9 cellular contexts compared by ENCODE assay signal in the genomic region with DNA sequence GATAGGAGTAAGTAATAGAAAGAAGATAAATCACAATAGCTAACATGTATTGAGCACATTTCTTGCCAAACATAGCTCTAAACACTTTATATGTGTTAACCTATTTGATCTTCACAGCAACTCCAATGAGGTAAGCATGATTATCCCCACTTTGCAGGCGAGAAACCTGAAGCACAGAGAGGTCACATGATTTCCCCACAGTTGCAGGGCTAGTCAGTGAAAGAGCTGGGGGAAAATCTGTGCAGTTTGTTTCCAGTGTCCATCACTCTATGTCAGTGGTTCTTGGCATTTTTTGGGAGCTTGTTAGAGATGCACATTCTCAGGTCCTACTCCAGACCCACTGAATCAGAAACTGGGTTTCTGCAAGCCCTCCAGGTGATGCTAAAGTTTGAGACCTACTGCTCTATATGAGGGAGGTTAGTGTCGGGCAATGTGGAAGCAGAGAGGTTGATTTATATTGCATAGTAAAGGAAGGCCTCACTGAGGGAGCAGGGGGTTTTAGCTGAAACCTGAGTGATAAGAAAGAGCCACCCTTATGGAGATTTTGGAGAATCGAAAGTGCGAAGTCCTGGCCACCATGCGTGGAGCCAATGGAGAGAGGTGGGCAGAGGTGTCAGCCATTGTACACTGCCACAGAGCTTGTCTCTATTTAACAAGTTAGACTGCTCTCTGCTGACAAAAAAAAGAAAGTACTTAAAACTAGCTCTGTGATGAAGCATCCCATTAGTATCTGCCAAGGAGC. TPM values are rescaled to one million over a fixed set of nuclear protein-coding genes. Genes with fewer than 3 reads are reported as not detected.
DNase-seq lines count a peak whose midpoint lies in the region; ATAC-seq, FAIRE-seq and TF ChIP-seq lines count a peak whose summit lies in the region.
"Had no signal": no experiment of that assay in that cellular context is flagged by ENCODE, and none has a peak within 500 bp of the region (broad histone marks: within the 10 kb centered on the region; RNA-seq: fewer than 3 reads in every experiment).

No MANE protein-coding gene starts in this region.

- no peaks in the 10 kb centered on the region for H3K79me2 ChIP-seq in GM12878 (ENCODE audit: control insufficient read depth, insufficient read depth, low read length)

- H3K4me1 Mint-ChIP-seq in IgD-negative memory B cell, result peaks cover 0 to 8% (median 3%) of the 10 kb centered on the region in 3 donors

- TF ChIP-seq EP300 in GM12878 (IDR thresholded peaks at IDR 0.05; ENCODE audit: borderline replicate concordance in 1 of 2, control insufficient read depth in 1 of 2, low read depth in 2 of 2, low read length in 2 of 2), result no peak

- RAD21 ChIA-PET in GM12878 (lab: Charles Lee; ENCODE audit: unreplicated experiment), result interaction anchor here (1.0 to 4.3 kb wide), 30 partner anchors 8 to 245 kb away, joined by 3 to 209 read pairs (median 6); a partner anchor contains a TSS

- TF ChIP-seq CTCF in GM12878 (IDR thresholded peaks at IDR 0.05 in 2 of 3, conservative IDR thresholded peaks at IDR 0.05 in 1 of 3; ENCODE audit: control insufficient read depth in 2 of 3, extremely low read depth in 1 of 3, insufficient read depth in 1 of 3, low read depth in 3 of 3, low read length in 3 of 3) (peak; percentile 31 to 62 (median 33); a peak in 4 of 6 replicates), brain microvascular endothelial cell (IDR thresholded peaks at IDR 0.05; ENCODE audit: low read depth, low read length, missing control alignments) (no peak)

- FAIRE-seq in GM12878 (lab: Jason Lieb, UNC), result peak; percentile 78

- peak; percentile 72 for TF ChIP-seq RAD21 in GM12878 (IDR thresholded peaks at IDR 0.05; ENCODE audit: insufficient read depth, low read depth, low read length)

- H3K36me3 ChIP-seq in GM12878 (ENCODE audit: control insufficient read depth in 2 of 2, insufficient read depth in 2 of 2, low read length in 1 of 2) (no peaks in the 10 kb centered on the region), brain microvascular endothelial cell (replicated peaks) (no peaks in the 10 kb centered on the region)

- H3K9me3 Mint-ChIP-seq in IgD-negative memory B cell, result no peaks in the 10 kb centered on the region

- no peak overlapping the region for H3K4me3 ChIP-seq in GM12878
- no peak overlapping the region for H3K4me3 ChIP-seq in brain microvascular endothelial cell (ENCODE audit: low read depth, low read length)
- H3K4me3 ChIP-seq: lung had no signal

- no peaks in the 10 kb centered on the region for H3K27me3 ChIP-seq in GM12878 (replicated peaks in 1 of 2; ENCODE audit: control insufficient read depth in 2 of 2, insufficient read depth in 2 of 2, low read length in 1 of 2)
- H3K27me3 ChIP-seq in brain microvascular endothelial cell (replicated peaks), result peaks cover 2% of the 10 kb centered on the region

- H3K9me3 ChIP-seq in GM12878 (replicated peaks; ENCODE audit: control insufficient read depth, insufficient read depth, low read length), result no peaks in the 10 kb centered on the region

- H3K9ac ChIP-seq in GM12878 (ENCODE audit: control insufficient read depth, insufficient read depth, low read length), result no peak overlapping the region

- H3K4me2 ChIP-seq in GM12878 (ENCODE audit: control insufficient read depth, insufficient read depth), result no peak overlapping the region

- no peaks in the 10 kb centered on the region for H4K20me1 ChIP-seq in GM12878 (ENCODE audit: control insufficient read depth, insufficient read depth)

- intact Hi-C loops in GM12878 (cut with micrococcal nuclease; ENCODE audit: unreplicated experiment), result loop anchor here (1.0 to 10.0 kb wide), 3 partner anchors 31 to 243 kb away; a partner anchor contains a TSS

- H3K27me3 Mint-ChIP-seq in IgD-negative memory B cell, result no peaks in the 10 kb centered on the region

- DNase-seq in GM12878 (ENCODE audit: low read depth, low spot score), result no peak
- peak; percentile 7 for DNase-seq in retina
- no peak for DNase-seq in NCI-H774 (lab: John Stamatoyannopoulos, UW)
- no peak for DNase-seq in brain microvascular endothelial cell
- no peak for DNase-seq in effector CD4-positive, alpha-beta T cell

- H3K4me1 ChIP-seq in GM12878 (ENCODE audit: control insufficient read depth, insufficient read depth, low read length), result no peaks in the 10 kb centered on the region

- peak overlapping the region in 3 of 4 donors; percentile 82 to 89 (median 86) for H3K4me3 Mint-ChIP-seq in IgD-negative memory B cell

- WGBS in GM12878 (ENCODE audit: insufficient coverage, insufficient replicate concordance, low lambda C conversion rate, missing lambda C conversion rate), result 93% methylated on average over 5 of the region's 5 CpGs

- no TSS peak for BruUV-seq in GM12878 (replicated peaks; lab: Mats Ljungman, UMichigan)

- H3K36me3 Mint-ChIP-seq in IgD-negative memory B cell, result no peaks in the 10 kb centered on the region

- peak overlapping the region; percentile 47 for H2AFZ ChIP-seq in GM12878 (ENCODE audit: control insufficient read depth, low read depth, low read length)

- in situ Hi-C loops in GM12878 (cut with MboI) (loop anchor here (5.0 kb wide), 1 partner anchor 80 kb away; no protein-coding TSS in a partner anchor), brain microvascular endothelial cell (cut with HindIII; ENCODE audit: low pct_ligation_motif_present, low sequenced_read_pairs) (no loop called here)

- POLR2A ChIA-PET in GM12878 (lab: Charles Lee), result interaction anchor here (0.6 to 2.1 kb wide), 6 partner anchors 8 to 83 kb away, joined by 3 to 18 read pairs (median 4); no protein-coding TSS in a partner anchor

- ATAC-seq in GM18498 (IDR thresholded peaks at IDR 0.05; ENCODE audit: unreplicated experiment), result peak; percentile 85
- peak; percentile 78 for ATAC-seq in GM21526 (IDR thresholded peaks at IDR 0.05; ENCODE audit: low FRiP score, unreplicated experiment)
- peak; percentile 96 for ATAC-seq in GM12878

- H3K27ac ChIP-seq in GM12878 (ENCODE audit: control insufficient read depth, insufficient read depth) (no peak overlapping the region), brain microvascular endothelial cell (no peak overlapping the region)

- TF ChIP-seq POLR2A in GM12878 (IDR thresholded peaks at IDR 0.05; ENCODE audit: low read depth, low read length), result no peak

- SMC1A ChIA-PET in GM12878 (lab: Charles Lee; ENCODE audit: uncharacterized antibody, unreplicated experiment), result interaction anchor here (0.7 to 7.7 kb wide), 31 partner anchors 9 to 373 kb away, joined by 3 to 214 read pairs (median 6); a partner anchor contains a TSS

- CTCF ChIA-PET in GM12878 (lab: Yijun Ruan, JAX), result interaction anchor here (0.6 to 10.5 kb wide), 45 partner anchors 9 to 302 kb away, joined by 3 to 319 read pairs (median 5); a partner anchor contains a TSS

- H3K27ac Mint-ChIP-seq in IgD-negative memory B cell, result peak overlapping the region in 2 of 3 donors; percentile 12 to 90

TF ChIP-seq in GM12878, 131 proteins besides CTCF, POLR2A, EP300 and RAD21 (continues in another document):
- TF ChIP-seq JUNB (IDR thresholded peaks at IDR 0.05) (no peak), MEF2B (IDR thresholded peaks at IDR 0.05; ENCODE audit: partially characterized antibody, poor library complexity, severe bottlenecking) (no peak)
- TF ChIP-seq, protein P1, sequence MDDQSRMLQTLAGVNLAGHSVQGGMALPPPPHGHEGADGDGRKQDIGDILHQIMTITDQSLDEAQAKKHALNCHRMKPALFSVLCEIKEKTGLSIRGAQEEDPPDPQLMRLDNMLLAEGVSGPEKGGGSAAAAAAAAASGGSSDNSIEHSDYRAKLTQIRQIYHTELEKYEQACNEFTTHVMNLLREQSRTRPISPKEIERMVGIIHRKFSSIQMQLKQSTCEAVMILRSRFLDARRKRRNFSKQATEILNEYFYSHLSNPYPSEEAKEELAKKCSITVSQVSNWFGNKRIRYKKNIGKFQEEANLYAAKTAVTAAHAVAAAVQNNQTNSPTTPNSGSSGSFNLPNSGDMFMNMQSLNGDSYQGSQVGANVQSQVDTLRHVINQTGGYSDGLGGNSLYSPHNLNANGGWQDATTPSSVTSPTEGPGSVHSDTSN (IDR thresholded peaks at IDR 0.05; ENCODE audit: insufficient replicate concordance, low read depth, low read length), result no peak

RNA-seq across cellular contexts. Expression of a gene that starts 20.9 kb away (rescaled TPM):
- 0.19 TPM for polyA plus RNA-seq in IgD-negative memory B cell
- total RNA-seq in GM12878 (2013; cell fraction: nucleolus; rRNA removed), result 0.79 and 1.2 TPM in 2 replicates
- 2.3 and 2.5 TPM in 2 replicates for total RNA-seq in GM12878 (2014; rRNA removed)
- total RNA-seq in GM12878 (2014; rRNA removed; fragmentation: Illumina TruSeq; extraction: Trizol), result 3.6 and 3.7 TPM in 2 replicates
- total RNA-seq in GM12878 (2021), result 3.2 and 4.1 TPM in 2 replicates
- 1.3 TPM for polyA plus RNA-seq in GM12878 (2011; ENCODE audit: low read depth)
- 0.46 and 0.48 TPM in 2 replicates for polyA plus RNA-seq in GM12878 (2011; rRNA removed)
- 0.13 and 0.18 TPM in 2 replicates for polyA plus RNA-seq in GM12878 (2011; cell fraction: cytosol; rRNA removed)
- 0.94 and 1.1 TPM in 2 replicates for polyA plus RNA-seq in GM12878 (2011; cell fraction: nucleus; rRNA removed)
- polyA plus RNA-seq in GM12878 (2012), result 2.1 and 2.5 TPM in 2 replicates
- polyA plus RNA-seq in GM12878 (2014; fragmentation: Illumina TruSeq; extraction: Trizol), result 6.1 and 6.5 TPM in 2 replicates
- 1 to 10 TPM; 2.0 to 2.7 TPM for polyA plus RNA-seq in GM12878 (2014; fragmentation: Nextera tagmentation; extraction: Ambion mirVana)
- 6.6 and 7.4 TPM in 2 replicates for polyA plus RNA-seq in GM12878 (2014; rRNA removed)
- 1 to 10 TPM; 4.0 to 4.5 TPM for polyA plus RNA-seq in GM12878 (2016; fragmentation: Nextera tagmentation; extraction: Ambion mirVana)
- polyA minus RNA-seq in GM12878 (2011; rRNA and poly(A)+ RNA removed), result 0.22 TPM in 1 of 2 replicates, not detected in the other
- not detected in 2 replicates for polyA minus RNA-seq in GM12878 (2011; cell fraction: cytosol; rRNA and poly(A)+ RNA removed)
- 0.29 TPM in 1 of 2 replicates, not detected in the other for polyA minus RNA-seq in GM12878 (2011; cell fraction: nucleus; rRNA and poly(A)+ RNA removed)

RNA-seq across cellular contexts. Expression of a gene that starts 30.5 kb away (rescaled TPM):
- 12.4 TPM for polyA plus RNA-seq in IgD-negative memory B cell
- total RNA-seq in GM12878 (2013; cell fraction: nucleolus; rRNA removed), result 522 and 548 TPM in 2 replicates
- total RNA-seq in GM12878 (2014; rRNA removed), result 228 and 233 TPM in 2 replicates
- total RNA-seq in GM12878 (2014; rRNA removed; fragmentation: Illumina TruSeq; extraction: Trizol), result 109 and 114 TPM in 2 replicates
- 103 and 110 TPM in 2 replicates for total RNA-seq in GM12878 (2021)
- polyA plus RNA-seq in GM12878 (2011; ENCODE audit: low read depth), result 84.9 TPM
- 165 and 228 TPM in 2 replicates for polyA plus RNA-seq in GM12878 (2011; rRNA removed)
- polyA plus RNA-seq in GM12878 (2011; cell fraction: cytosol; rRNA removed), result 83.5 and 87.5 TPM in 2 replicates
- polyA plus RNA-seq in GM12878 (2011; cell fraction: nucleus; rRNA removed), result 296 and 374 TPM in 2 replicates
- polyA plus RNA-seq in GM12878 (2012), result 66.6 and 97.7 TPM in 2 replicates
- 116 and 143 TPM in 2 replicates for polyA plus RNA-seq in GM12878 (2014; fragmentation: Illumina TruSeq; extraction: Trizol)
- polyA plus RNA-seq in GM12878 (2014; fragmentation: Nextera tagmentation; extraction: Ambion mirVana), result 10 to 100 TPM; 25.9 to 46.7 TPM
- 189 and 218 TPM in 2 replicates for polyA plus RNA-seq in GM12878 (2014; rRNA removed)
- polyA plus RNA-seq in GM12878 (2016; fragmentation: Nextera tagmentation; extraction: Ambion mirVana), result 100 to 1,000 TPM; 105 to 106 TPM
- polyA minus RNA-seq in GM12878 (2011; rRNA and poly(A)+ RNA removed), result 87.4 and 94.8 TPM in 2 replicates
- polyA minus RNA-seq in GM12878 (2011; cell fraction: cytosol; rRNA and poly(A)+ RNA removed), result 40.2 and 47.3 TPM in 2 replicates
- polyA minus RNA-seq in GM12878 (2011; cell fraction: nucleus; rRNA and poly(A)+ RNA removed), result 184 and 227 TPM in 2 replicates
